ENCODE assay signal across 8 cellular contexts in the genomic region with DNA sequence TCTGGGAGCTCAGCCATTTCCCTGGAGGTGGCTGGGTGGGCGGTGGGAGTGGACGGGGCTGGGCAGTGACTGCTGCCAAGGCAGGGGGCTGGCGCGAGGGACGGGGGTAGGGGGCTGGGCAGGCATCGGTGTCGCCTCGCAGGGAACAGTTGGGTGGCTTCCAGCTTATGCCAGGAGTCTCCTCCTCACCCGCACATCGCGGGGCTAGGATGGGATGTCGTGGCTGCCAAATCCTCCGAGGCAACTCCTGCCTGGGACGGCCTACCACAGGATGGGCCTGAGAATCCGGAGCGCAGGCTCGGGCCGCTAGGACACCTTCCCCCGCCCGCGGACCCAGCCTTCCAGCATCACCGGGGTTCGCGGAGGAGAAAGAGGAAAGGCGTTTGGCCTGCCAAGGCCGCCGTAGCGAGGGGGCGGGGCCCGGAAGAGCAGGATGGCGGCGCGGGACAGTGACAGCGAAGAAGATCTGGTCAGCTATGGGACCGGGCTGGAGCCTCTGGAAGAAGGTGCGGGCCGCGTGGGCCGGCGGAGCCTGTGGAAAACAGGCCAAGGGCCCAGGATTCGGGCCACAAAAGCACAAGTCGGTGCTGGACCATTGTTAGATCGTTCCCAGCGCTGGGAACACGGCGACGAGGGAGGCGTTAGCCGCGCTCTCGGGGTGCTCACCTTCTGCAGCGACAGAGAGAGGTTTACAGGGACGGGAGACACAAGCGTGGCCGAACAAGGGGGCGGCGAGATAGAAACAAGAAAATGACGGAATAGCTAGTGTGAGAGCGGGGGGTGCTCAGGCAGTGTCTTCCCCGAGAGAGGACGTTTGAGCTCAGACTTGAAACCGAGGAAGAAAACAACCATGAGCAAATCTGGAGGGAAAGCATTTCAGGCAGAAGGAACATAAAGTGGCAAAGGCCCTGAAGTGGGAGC. TPM values are rescaled to one million over a fixed set of nuclear protein-coding genes. Genes with fewer than 3 reads are reported as not detected.
A peak's percentile ranks its signal among the peaks of the same experiment; 100 is the strongest.
DNase-seq lines count a peak whose midpoint lies in the region; ATAC-seq and TF ChIP-seq lines count a peak whose summit lies in the region.

A gene with protein sequence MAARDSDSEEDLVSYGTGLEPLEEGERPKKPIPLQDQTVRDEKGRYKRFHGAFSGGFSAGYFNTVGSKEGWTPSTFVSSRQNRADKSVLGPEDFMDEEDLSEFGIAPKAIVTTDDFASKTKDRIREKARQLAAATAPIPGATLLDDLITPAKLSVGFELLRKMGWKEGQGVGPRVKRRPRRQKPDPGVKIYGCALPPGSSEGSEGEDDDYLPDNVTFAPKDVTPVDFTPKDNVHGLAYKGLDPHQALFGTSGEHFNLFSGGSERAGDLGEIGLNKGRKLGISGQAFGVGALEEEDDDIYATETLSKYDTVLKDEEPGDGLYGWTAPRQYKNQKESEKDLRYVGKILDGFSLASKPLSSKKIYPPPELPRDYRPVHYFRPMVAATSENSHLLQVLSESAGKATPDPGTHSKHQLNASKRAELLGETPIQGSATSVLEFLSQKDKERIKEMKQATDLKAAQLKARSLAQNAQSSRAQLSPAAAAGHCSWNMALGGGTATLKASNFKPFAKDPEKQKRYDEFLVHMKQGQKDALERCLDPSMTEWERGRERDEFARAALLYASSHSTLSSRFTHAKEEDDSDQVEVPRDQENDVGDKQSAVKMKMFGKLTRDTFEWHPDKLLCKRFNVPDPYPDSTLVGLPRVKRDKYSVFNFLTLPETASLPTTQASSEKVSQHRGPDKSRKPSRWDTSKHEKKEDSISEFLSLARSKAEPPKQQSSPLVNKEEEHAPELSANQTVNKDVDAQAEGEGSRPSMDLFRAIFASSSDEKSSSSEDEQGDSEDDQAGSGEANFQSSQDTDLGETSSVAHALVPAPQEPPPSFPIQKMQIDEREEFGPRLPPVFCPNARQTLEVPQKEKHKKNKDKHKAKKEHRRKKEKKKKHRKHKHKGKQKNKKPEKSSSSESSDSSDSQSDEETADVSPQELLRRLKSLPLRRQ (plus strand): TSS at position 421 of the 921 bp plus-strand sequence. CDS start 13 bp downstream, at position 434.

- no peaks in the 10 kb centered on the region for H3K36me3 Mint-ChIP-seq in chondrocyte (ENCODE audit: low read depth)

- H3K9me3 Mint-ChIP-seq in chondrocyte (ENCODE audit: low read depth), result no peaks in the 10 kb centered on the region

- DNase-seq in AG09309 (ENCODE audit: low read depth) (peak; percentile 20), NCI-H446 treated with DMSO at 0.1 percent for 48 hours (lab: John Stamatoyannopoulos, UW) (peak; percentile 75), chondrocyte (ENCODE audit: low spot score) (peak; percentile 97), kidney glomerular epithelial cell (lab: John Stamatoyannopoulos, UW) (peak; percentile 65)
- DNase-seq in activated CD4-positive, alpha-beta T cell treated with anti-CD3 and anti-CD28 coated beads for 24 hours (ENCODE audit: low read depth in 2 of 2), result peak; percentile 81 to 82
- peak; percentile 72 to 82 for DNase-seq in stimulated activated CD4-positive, alpha-beta T cell treated with anti-CD3 and anti-CD28 coated beads, Interleukin-15, amount 100 ng/mL, for 48 hours (ENCODE audit: low read depth in 2 of 2)

- no peaks in the 10 kb centered on the region for H3K27me3 Mint-ChIP-seq in chondrocyte (ENCODE audit: low read depth)

- H3K27ac Mint-ChIP-seq in chondrocyte (ENCODE audit: unreplicated experiment), result peak within 1 kb of the TSS; percentile 90

- peaks cover 26% of the 10 kb centered on the region for H3K4me1 Mint-ChIP-seq in chondrocyte (ENCODE audit: low read depth)

- ATAC-seq in GM18909 (IDR thresholded peaks at IDR 0.05; ENCODE audit: poor library complexity, unreplicated experiment), result peak; percentile 87
- ATAC-seq in HG03196 (IDR thresholded peaks at IDR 0.05; ENCODE audit: unreplicated experiment), result peak; percentile 91

- TF ChIP-seq CTCF in AG09309 (IDR thresholded peaks at IDR 0.05; ENCODE audit: control insufficient read depth, insufficient read depth, low read depth, low read length, missing control alignments) (no peak), chondrocyte (IDR thresholded peaks at IDR 0.05) (no peak)

- peak within 1 kb of the TSS; percentile 92 for H3K4me3 Mint-ChIP-seq in chondrocyte (ENCODE audit: unreplicated experiment)

- peak within 1 kb of the TSS; percentile 91 for H3K4me3 ChIP-seq in AG09309 (ENCODE audit: control insufficient read depth, low read depth, low read length)

RNA-seq across cellular contexts. Expression of the gene that starts here (rescaled TPM):
- 6.3 to 8.7 TPM (median 7.1 TPM) in 3 replicates for total RNA-seq in chondrocyte

Comparison
In these comparisons a context has a peak if more than half of its experiments do, and no peak if none do; other contexts are left out.
1. Peak in every context shown above with its lines: DNase-seq, ATAC-seq and H3K4me3 ChIP-seq.
2. DNase-seq: peak in every context shown above with its lines; median percentile 97 in chondrocyte; 82 in activated CD4-positive, alpha-beta T cell treated with anti-CD3 and anti-CD28 coated beads for 24 hours; 77 in stimulated activated CD4-positive, alpha-beta T cell treated with anti-CD3 and anti-CD28 coated beads, Interleukin-15, amount 100 ng/mL, for 48 hours; 75 in NCI-H446 treated with DMSO at 0.1 percent for 48 hours; 65 in kidney glomerular epithelial cell; 20 in AG09309.